In genomic region chr14:88322505-88323085, GRCh38 we compare ENCODE assay signal across 11 cellular contexts. TPM values are rescaled to one million over a fixed set of nuclear protein-coding genes. Genes with fewer than 3 reads are reported as not detected.
DNase-seq lines count a peak whose midpoint lies in the region; ATAC-seq and TF ChIP-seq lines count a peak whose summit lies in the region.
"Had no signal": no experiment of that assay in that cellular context is flagged by ENCODE, and none has a peak within 500 bp of the region (broad histone marks: within the 10 kb centered on the region; RNA-seq: fewer than 3 reads in every experiment).

No MANE protein-coding gene starts in this region.

- peak overlapping the region; percentile 96 for H3K4me2 ChIP-seq in BLaER1

- peak overlapping the region; percentile 76 for H3K4me3 ChIP-seq in BLaER1
- H3K4me3 ChIP-seq in GM12875 (ENCODE audit: low read depth, low read length) = peak overlapping the region; percentile 51
- H3K4me3 ChIP-seq in cardiac fibroblast (replicated peaks in 1 of 2; ENCODE audit: low read depth in 2 of 2, low read length in 2 of 2) = peak overlapping the region; percentile 16 to 28
- H3K4me3 ChIP-seq in mesodermal cell (ENCODE audit: extremely low read depth, insufficient read depth, low read length, poor library complexity, severe bottlenecking) = peak overlapping the region; percentile 47

- TF ChIP-seq CTCF in GM12875 (IDR thresholded peaks at IDR 0.05; ENCODE audit: borderline replicate concordance, insufficient read depth, low read depth, low read length) (no peak), cardiac fibroblast (IDR thresholded peaks at IDR 0.05; ENCODE audit: low read depth, low read length) (no peak)

- H3K27ac ChIP-seq in BLaER1 (0 out of 2 replicates have a peak overlapping the region, but pooled peaks have one; percentile 82), mesodermal cell (ENCODE audit: low read depth, low read length, severe bottlenecking) (no peak overlapping the region)
- H3K27ac ChIP-seq: upper lobe of left lung had no signal

- 2 to 9% methylated on average over 15 to 21 of the region's 26 CpGs for WGBS in mesodermal cell (ENCODE audit: insufficient coverage in 2 of 2), 2 experiments

- peak overlapping the region; percentile 76 for H3K9ac ChIP-seq in BLaER1

- H3K4me1 ChIP-seq in BLaER1 (peaks cover 25% of the 10 kb centered on the region), mesodermal cell (ENCODE audit: control insufficient read depth, insufficient read depth, low read length, poor library complexity, severe bottlenecking) (no peaks in the 10 kb centered on the region)

- H3K36me3 ChIP-seq in BLaER1 (no peaks in the 10 kb centered on the region), mesodermal cell (ENCODE audit: control insufficient read depth, insufficient read depth, low read length) (no peaks in the 10 kb centered on the region)
- H3K36me3 ChIP-seq: upper lobe of left lung had no signal

- ATAC-seq in GM19397 (IDR thresholded peaks at IDR 0.05; ENCODE audit: unreplicated experiment) = no peak
- ATAC-seq in GM18517 (IDR thresholded peaks at IDR 0.05; ENCODE audit: unreplicated experiment) = no peak

- DNase-seq in cardiac fibroblast (ENCODE audit: low read depth in 2 of 2) (peak in 1 of 2 donors; percentile 13), mesenteric fat pad (ENCODE audit: low spot score) (no peak), Kasumi-1 (lab: John Stamatoyannopoulos, UW) (no peak)
- DNase-seq: NCI-H446 treated with DMSO at 0.1 percent for 48 hours; stimulated activated CD4-positive, alpha-beta T cell treated with anti-CD3 and anti-CD28 coated beads, Interleukin-12 subunit alpha, Interleukin-12 subunit beta, amount 100 ng/mL, for 4 hours had no signal

- H3K27me3 ChIP-seq in BLaER1 = peaks cover 55% of the 10 kb centered on the region

- H3K9me3 ChIP-seq in BLaER1 = no peaks in the 10 kb centered on the region
- no peaks in the 10 kb centered on the region for H3K9me3 ChIP-seq in mesodermal cell (ENCODE audit: control insufficient read depth, low read length)
- H3K9me3 ChIP-seq: upper lobe of left lung had no signal

- H4K20me1 ChIP-seq in BLaER1 = peaks cover 8% of the 10 kb centered on the region; the same call in 1 of the 2 replicates

RNA-seq across cellular contexts. Expression of gene KCNK10, which starts 0.5 kb away (rescaled TPM):
- polyA plus RNA-seq in mesodermal cell (2013, experiment 1 of 2) = 0.74 TPM
- 0.71 TPM for polyA plus RNA-seq in mesodermal cell (2013, experiment 2 of 2)
- not detected for total RNA-seq in mesenteric fat pad

Comparison
In these comparisons a context has a peak if more than half of its experiments do, and no peak if none do; other contexts are left out.
1. H3K4me3 ChIP-seq: peak in every context shown above with its lines; median percentile 76 in BLaER1; 51 in GM12875; 47 in mesodermal cell; 22 in cardiac fibroblast.